In genomic region chr7:39825391-39825790, GRCh38 we compare ENCODE assay signal across 1 cellular context.
TF ChIP-seq lines count a peak whose summit lies in the region.

No MANE protein-coding gene starts in this region.

TF ChIP-seq in SK-N-SH treated with all-trans-retinoic acid at 6 μM for 48 hours, 23 proteins besides CTCF, POLR2A, EP300 and RAD21 (continued from another document):
- no peak for TF ChIP-seq CREB5 (CRISPR knock-in tag; IDR thresholded peaks at IDR 0.05; ENCODE audit: low read depth)
